Comparison of ENCODE assay signal across 8 cellular contexts in the genomic region with DNA sequence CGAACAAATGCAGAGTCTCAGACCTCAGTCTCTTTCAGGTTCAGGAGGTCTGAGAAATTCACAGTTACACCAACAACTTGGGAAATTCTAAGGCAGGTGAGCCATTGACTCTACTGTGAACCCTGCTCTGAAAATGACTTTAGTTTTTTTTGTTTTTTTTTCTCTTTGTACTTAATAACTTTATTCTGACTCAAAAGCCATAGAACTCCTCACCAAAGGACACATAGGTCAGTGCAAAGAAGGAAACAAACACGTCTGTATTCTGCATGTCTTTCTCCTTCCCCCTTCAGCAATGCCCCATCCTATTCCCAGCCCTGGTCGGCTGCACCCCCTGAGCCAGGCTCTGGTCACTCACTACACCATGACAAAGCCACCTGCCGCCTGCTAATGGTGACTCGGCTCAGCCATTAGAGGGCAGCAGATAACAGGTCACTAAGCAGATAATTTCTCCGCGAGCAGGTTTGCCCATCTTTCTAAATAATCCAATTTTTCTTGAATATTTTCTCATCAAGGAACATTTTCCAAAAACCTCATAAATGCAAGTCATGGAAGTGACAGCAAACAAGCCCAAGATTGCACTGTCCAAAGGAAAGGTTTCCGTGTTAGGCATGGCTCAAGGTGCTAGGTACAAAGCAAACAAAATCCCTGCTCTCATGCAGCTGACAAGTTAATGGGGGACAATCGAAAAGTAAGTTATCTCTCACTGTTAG. TPM values are rescaled to one million over a fixed set of nuclear protein-coding genes. Genes with fewer than 3 reads are reported as not detected.
A peak's percentile ranks its signal among the peaks of the same experiment; 100 is the strongest.
DNase-seq lines count a peak whose midpoint lies in the region; ATAC-seq and TF ChIP-seq lines count a peak whose summit lies in the region.

No MANE protein-coding gene starts in this region.

- intact Hi-C loops in OCI-LY7 (cut with micrococcal nuclease; ENCODE audit: unreplicated experiment) = no loop called here

- no peaks in the 10 kb centered on the region for H3K27me3 ChIP-seq in HUES48 (ENCODE audit: control insufficient read depth, insufficient read depth, low read length)

- H4K20me1 ChIP-seq in OCI-LY7 (ENCODE audit: insufficient read depth, low read length) = no peaks in the 10 kb centered on the region

- H3K9me3 ChIP-seq in HUES48 (ENCODE audit: control insufficient read depth, insufficient read depth, low read length) (no peaks in the 10 kb centered on the region), OCI-LY7 (ENCODE audit: low read length) (no peaks in the 10 kb centered on the region)

- BruUV-seq in OCI-LY7 (replicated peaks; lab: Mats Ljungman, UMichigan) = no TSS peak

- in situ Hi-C loops in T47D (cut with HindIII; ENCODE audit: low pct_unique_long_range_greater_than_20kb, low sequenced_read_pairs) = no loop called here

- no peak overlapping the region for H3K9ac ChIP-seq in HUES48 (ENCODE audit: low read depth, low read length)

- POLR2A ChIA-PET in OCI-LY7 (lab: Charles Lee) = no interaction called here

- H3K27ac ChIP-seq in HUES48 (ENCODE audit: low read depth, low read length) (no peak overlapping the region), OCI-LY7 (ENCODE audit: low read depth, low read length, poor library complexity, severe bottlenecking) (no peak overlapping the region)

- H3K4me3 ChIP-seq in HUES48 (ENCODE audit: low read depth, low read length) = peak overlapping the region; percentile 45; the same call in 1 of the 2 replicates
- H3K4me3 ChIP-seq in OCI-LY7 (ENCODE audit: low read depth, low read length, poor library complexity, severe bottlenecking) = no peak overlapping the region

- DNase-seq in activated CD4-positive, alpha-beta T cell treated with anti-CD3 and anti-CD28 coated beads for 48 hours = peak; percentile 42
- DNase-seq in activated CD4-positive, alpha-beta T cell treated with anti-CD3 and anti-CD28 coated beads, Interleukin-2, amount 50 U/mL, for 4 hours = no peak
- DNase-seq in OCI-LY7 (ENCODE audit: low spot score) = peak; percentile 29
- peak; percentile 51 to 82 for DNase-seq in T47D (ENCODE audit: low read depth in 1 of 2, low spot score in 1 of 2)
- DNase-seq in islet precursor cell = peak; percentile 84
- DNase-seq in stimulated activated CD8-positive, alpha-beta memory T cell treated with anti-CD3 and anti-CD28 coated beads, Interleukin-4, amount 100 ng/mL, for 48 hours = peak; percentile 41

- H3K79me2 ChIP-seq in OCI-LY7 (ENCODE audit: insufficient read depth, low read depth, low read length) = no peaks in the 10 kb centered on the region

- H3K4me1 ChIP-seq in HUES48 (ENCODE audit: control insufficient read depth, insufficient read depth, low read length) (no peaks in the 10 kb centered on the region), OCI-LY7 (ENCODE audit: insufficient read depth, low read length, poor library complexity, severe bottlenecking) (no peaks in the 10 kb centered on the region)

- peak; percentile 80 for TF ChIP-seq CTCF in OCI-LY7 (conservative IDR thresholded peaks at IDR 0.05; ENCODE audit: low read length)

- no peaks in the 10 kb centered on the region for H3K9me2 ChIP-seq in OCI-LY7 (ENCODE audit: insufficient read depth, low read length)

- ATAC-seq in GM21528 (IDR thresholded peaks at IDR 0.05; ENCODE audit: low FRiP score, unreplicated experiment) = peak; percentile 68

- H3K4me2 ChIP-seq in OCI-LY7 (ENCODE audit: low read length) = no peak overlapping the region

- CTCF ChIA-PET in OCI-LY7 (lab: Charles Lee; ENCODE audit: unreplicated experiment) = no interaction called here

- H3K36me3 ChIP-seq in HUES48 (ENCODE audit: control insufficient read depth, insufficient read depth, low read length) (no peaks in the 10 kb centered on the region), OCI-LY7 (ENCODE audit: insufficient read depth, low read length) (no peaks in the 10 kb centered on the region)

- H2AFZ ChIP-seq in OCI-LY7 (ENCODE audit: low read length) = no peak overlapping the region

RNA-seq across cellular contexts. Expression of gene TM4SF4, which starts 37.7 kb away (rescaled TPM):
- total RNA-seq in OCI-LY7 (2014; rRNA removed; shearing (Covaris generic)) = not detected in 2 replicates
- not detected in 2 replicates for total RNA-seq in OCI-LY7 (2022)

Comparison
In these comparisons a context has a peak if more than half of its experiments do, and no peak if none do; other contexts are left out.
1. DNase-seq: peak in activated CD4-positive, alpha-beta T cell treated with anti-CD3 and anti-CD28 coated beads for 48 hours (single experiment), OCI-LY7 (single experiment), T47D (2 of 2), islet precursor cell (single experiment) and stimulated activated CD8-positive, alpha-beta memory T cell treated with anti-CD3 and anti-CD28 coated beads, Interleukin-4, amount 100 ng/mL, for 48 hours (single experiment); none in activated CD4-positive, alpha-beta T cell treated with anti-CD3 and anti-CD28 coated beads, Interleukin-2, amount 50 U/mL, for 4 hours (0 of 2).